12 cellular contexts compared by ENCODE assay signal in the genomic region with DNA sequence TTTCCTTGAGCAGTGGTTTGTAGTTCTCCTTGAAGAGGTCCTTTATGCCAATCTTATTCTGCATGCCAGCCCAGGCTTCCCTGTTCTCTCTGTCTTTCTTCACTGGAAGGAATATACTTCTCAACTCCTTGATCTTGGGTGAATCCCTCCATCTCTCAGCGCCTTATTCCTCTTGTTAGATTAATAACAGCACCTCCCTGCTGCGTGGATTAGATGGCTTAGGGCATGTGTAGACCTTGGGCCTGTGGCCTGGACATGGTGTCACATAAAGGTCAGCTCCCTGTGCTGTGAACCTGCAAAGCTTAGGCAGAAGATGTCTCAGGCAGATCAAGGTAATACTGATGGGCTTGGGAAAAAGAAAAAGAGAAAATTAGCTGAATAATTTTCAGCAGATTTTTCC. TPM values are rescaled to one million over a fixed set of nuclear protein-coding genes. Genes with fewer than 3 reads are reported as not detected.
DNase-seq lines count a peak whose midpoint lies in the region; ATAC-seq, FAIRE-seq and TF ChIP-seq lines count a peak whose summit lies in the region.
"Had no signal": no experiment of that assay in that cellular context is flagged by ENCODE, and none has a peak within 500 bp of the region (broad histone marks: within the 10 kb centered on the region; RNA-seq: fewer than 3 reads in every experiment).

No MANE protein-coding gene starts in this region.

- H3K27me3 Mint-ChIP-seq in activated T-cell treated with anti-CD3 and anti-CD28 coated beads, Interleukin-2, amount 50 U/mL, for 24 hours = no peaks in the 10 kb centered on the region
- H3K27me3 Mint-ChIP-seq in activated T-cell treated with anti-CD3 and anti-CD28 coated beads, Interleukin-2, amount 50 U/mL, for 4 hours (ENCODE audit: low read depth) = no peaks in the 10 kb centered on the region
- no peaks in the 10 kb centered on the region for H3K27me3 Mint-ChIP-seq in central memory CD8-positive, alpha-beta T cell

- no peak overlapping the region for H3K27ac ChIP-seq in esophagus squamous epithelium
- H3K27ac ChIP-seq: A549 had no signal

- DNase-seq in activated T-cell treated with anti-CD3 and anti-CD28 coated beads, Interleukin-2, amount 50 U/mL, for 24 hours = no peak
- DNase-seq in activated T-cell treated with anti-CD3 and anti-CD28 coated beads, Interleukin-2, amount 50 U/mL, for 4 hours = no peak
- no peak for DNase-seq in HTR-8/SVneo (ENCODE audit: insufficient read length, low spot score)
- no peak for DNase-seq in central memory CD8-positive, alpha-beta T cell (ENCODE audit: low spot score in 2 of 2)
- no peak for DNase-seq in esophagus squamous epithelium (lab: John Stamatoyannopoulos, UW)
- no peak for DNase-seq in NCI-H2081 treated with DMSO at 0.1 percent for 48 hours (lab: John Stamatoyannopoulos, UW)
- no peak for DNase-seq in NCI-H226
- DNase-seq: EL, NCI-H1436 treated with DMSO at 0.1 percent for 48 hours, NCI-H2107 had no signal

- H3K4me3 Mint-ChIP-seq in activated T-cell treated with anti-CD3 and anti-CD28 coated beads, Interleukin-2, amount 50 U/mL, for 24 hours = no peak overlapping the region
- no peak overlapping the region for H3K4me3 Mint-ChIP-seq in activated T-cell treated with anti-CD3 and anti-CD28 coated beads, Interleukin-2, amount 50 U/mL, for 4 hours
- peak overlapping the region; percentile 70 for H3K4me3 Mint-ChIP-seq in central memory CD8-positive, alpha-beta T cell

- no peak overlapping the region for H3K4me3 ChIP-seq in esophagus squamous epithelium
- H3K4me3 ChIP-seq: A549 had no signal

- H3K4me1 ChIP-seq in esophagus squamous epithelium = no peaks in the 10 kb centered on the region
- H3K4me1 ChIP-seq: A549 had no signal

- H3K9me3 ChIP-seq in esophagus squamous epithelium = no peaks in the 10 kb centered on the region

- no peak for TF ChIP-seq CTCF in esophagus squamous epithelium (IDR thresholded peaks at IDR 0.05)

- H3K9me3 Mint-ChIP-seq in activated T-cell treated with anti-CD3 and anti-CD28 coated beads, Interleukin-2, amount 50 U/mL, for 24 hours = peaks cover 4% of the 10 kb centered on the region
- no peaks in the 10 kb centered on the region for H3K9me3 Mint-ChIP-seq in activated T-cell treated with anti-CD3 and anti-CD28 coated beads, Interleukin-2, amount 50 U/mL, for 4 hours
- H3K9me3 Mint-ChIP-seq in central memory CD8-positive, alpha-beta T cell = no peaks in the 10 kb centered on the region

- peaks cover 81% of the 10 kb centered on the region for H3K4me1 Mint-ChIP-seq in activated T-cell treated with anti-CD3 and anti-CD28 coated beads, Interleukin-2, amount 50 U/mL, for 24 hours (ENCODE audit: low read depth)
- peaks cover 85% of the 10 kb centered on the region for H3K4me1 Mint-ChIP-seq in activated T-cell treated with anti-CD3 and anti-CD28 coated beads, Interleukin-2, amount 50 U/mL, for 4 hours (ENCODE audit: low read depth)
- peaks cover 91% of the 10 kb centered on the region for H3K4me1 Mint-ChIP-seq in central memory CD8-positive, alpha-beta T cell

- ATAC-seq in activated T-cell treated with anti-CD3 and anti-CD28 coated beads, Interleukin-2, amount 50 U/mL, for 4 hours = no peak
- no peak for ATAC-seq in central memory CD8-positive, alpha-beta T cell (replicated peaks; ENCODE audit: extremely low read depth, poor library complexity, severe bottlenecking)
- ATAC-seq: A549 had no signal

- TF ChIP-seq POLR2A in esophagus squamous epithelium (IDR thresholded peaks at IDR 0.05) = no peak

- intact Hi-C loops in esophagus squamous epithelium (cut with DNase I) = no loop called here

- peaks cover 0 to 10% (median 0%) of the 10 kb centered on the region in 4 donors for H3K27me3 ChIP-seq in esophagus squamous epithelium

- H3K36me3 Mint-ChIP-seq in activated T-cell treated with anti-CD3 and anti-CD28 coated beads, Interleukin-2, amount 50 U/mL, for 24 hours (ENCODE audit: low read depth) = peaks cover 40% of the 10 kb centered on the region
- H3K36me3 Mint-ChIP-seq in activated T-cell treated with anti-CD3 and anti-CD28 coated beads, Interleukin-2, amount 50 U/mL, for 4 hours (ENCODE audit: insufficient read depth) = peaks cover 35% of the 10 kb centered on the region
- H3K36me3 Mint-ChIP-seq in central memory CD8-positive, alpha-beta T cell (ENCODE audit: insufficient read depth) = peaks cover 15% of the 10 kb centered on the region

- whole genome bisulfite sequencing in esophagus squamous epithelium, 2 donors = 69 to 79% methylated on average over 2 of the region's 2 CpGs

- peak; percentile 86 for FAIRE-seq in HTR-8/SVneo (lab: Jason Lieb, UNC)
- FAIRE-seq: A549, H1 had no signal

- H3K27ac Mint-ChIP-seq in activated T-cell treated with anti-CD3 and anti-CD28 coated beads, Interleukin-2, amount 50 U/mL, for 24 hours = peak overlapping the region; percentile 72
- H3K27ac Mint-ChIP-seq in central memory CD8-positive, alpha-beta T cell (ENCODE audit: low read depth) = peak overlapping the region; percentile 84

- no peaks in the 10 kb centered on the region for H3K36me3 ChIP-seq in esophagus squamous epithelium

RNA-seq across cellular contexts. Expression of a gene that starts 18.3 kb away (rescaled TPM):
- total RNA-seq in activated T-cell treated with anti-CD3 and anti-CD28 coated beads, Interleukin-2, amount 50 U/mL, for 4 hours = 1 to 10 TPM; 1.8 to 2.5 (median 2.2) TPM
- 1 to 10 TPM in 1 of 4 donors, under 1 TPM in 3; 0.38 to 1.7 (median 0.60) TPM for total RNA-seq in esophagus squamous epithelium
- total RNA-seq: H1 had no signal
